ENCODE assay signal across 9 cellular contexts in the genomic region with DNA sequence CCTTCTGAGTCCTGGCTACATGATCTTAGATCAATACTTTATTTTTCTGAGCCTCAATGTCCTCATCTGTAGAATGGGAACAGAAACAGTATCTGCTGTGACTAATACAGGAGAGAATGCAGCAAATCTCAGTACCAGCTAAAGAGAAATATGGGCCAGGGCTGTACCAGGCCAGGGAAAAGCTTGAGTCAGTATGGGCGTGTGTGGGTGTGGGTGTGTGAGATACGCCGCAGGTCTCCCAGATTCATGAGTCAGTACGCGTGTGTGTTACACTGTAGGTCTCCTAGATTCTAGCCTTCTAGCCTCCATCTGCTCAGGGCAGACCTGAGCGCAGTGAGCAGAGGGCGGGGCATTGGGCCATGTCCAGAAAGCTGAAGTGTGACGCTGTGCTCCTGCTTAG. TPM values are rescaled to one million over a fixed set of nuclear protein-coding genes. Genes with fewer than 3 reads are reported as not detected.
DNase-seq lines count a peak whose midpoint lies in the region; ATAC-seq and TF ChIP-seq lines count a peak whose summit lies in the region.
"Had no signal": no experiment of that assay in that cellular context is flagged by ENCODE, and none has a peak within 500 bp of the region (broad histone marks: within the 10 kb centered on the region; RNA-seq: fewer than 3 reads in every experiment).

No MANE protein-coding gene starts in this region.

- peaks cover 57% of the 10 kb centered on the region for H3K36me3 ChIP-seq in CD4-positive, alpha-beta memory T cell (ENCODE audit: insufficient read depth, low read length)

- CTCF ChIA-PET in CD4-positive, alpha-beta memory T cell (lab: Charles Lee; ENCODE audit: partially characterized antibody): interaction anchor here (0.9 to 6.4 kb wide), 5 partner anchors 8 to 57 kb away, joined by 3 to 238 read pairs (median 6); no protein-coding TSS in a partner anchor

- H3K27ac ChIP-seq in CD4-positive, alpha-beta memory T cell (ENCODE audit: low read depth, low read length): no peak overlapping the region

- peaks cover 27 to 53% (median 35%) of the 10 kb centered on the region in 4 donors for H3K4me1 Mint-ChIP-seq in CD4-positive, alpha-beta memory T cell
- peaks cover 39 to 49% of the 10 kb centered on the region in 2 donors for H3K4me1 Mint-ChIP-seq in effector memory CD8-positive, alpha-beta T cell (ENCODE audit: low read depth in 2 of 2)

- no peak overlapping the region for H3K4me3 ChIP-seq in CD4-positive, alpha-beta memory T cell (ENCODE audit: low read length in 2 of 2)

- H3K27me3 ChIP-seq in CD4-positive, alpha-beta memory T cell (ENCODE audit: insufficient read depth, low read length): no peaks in the 10 kb centered on the region

- no peaks in the 10 kb centered on the region for H3K9me3 ChIP-seq in CD4-positive, alpha-beta memory T cell (ENCODE audit: control insufficient read depth in 1 of 2, low read length in 2 of 2)

- H3K4me3 Mint-ChIP-seq in CD4-positive, alpha-beta memory T cell: peak overlapping the region in 2 of 8 donors; percentile 10 to 38
- H3K4me3 Mint-ChIP-seq in effector memory CD8-positive, alpha-beta T cell: peak overlapping the region in 1 of 2 donors; percentile 1

- H3K27me3 Mint-ChIP-seq in CD4-positive, alpha-beta memory T cell: no peaks in the 10 kb centered on the region
- no peaks in the 10 kb centered on the region for H3K27me3 Mint-ChIP-seq in effector memory CD8-positive, alpha-beta T cell

- ATAC-seq in SK-N-SH treated with all-trans-retinoic acid at 6 μM for 48 hours (peak; percentile 48), HG02678 (IDR thresholded peaks at IDR 0.05; ENCODE audit: unreplicated experiment) (no peak), GM21717 (IDR thresholded peaks at IDR 0.05; ENCODE audit: unreplicated experiment) (no peak)
- no peak for ATAC-seq in effector memory CD8-positive, alpha-beta T cell (replicated peaks)

- intact Hi-C loops in CD4-positive, alpha-beta memory T cell (cut with micrococcal nuclease): no loop called here

- peak overlapping the region in 6 of 7 donors; percentile 39 to 81 (median 70) for H3K27ac Mint-ChIP-seq in CD4-positive, alpha-beta memory T cell
- H3K27ac Mint-ChIP-seq in effector memory CD8-positive, alpha-beta T cell: peak overlapping the region; percentile 86 to 94

- H3K36me3 Mint-ChIP-seq in CD4-positive, alpha-beta memory T cell: peaks cover 8 to 41% of the 10 kb centered on the region in 2 donors
- peaks cover 57% of the 10 kb centered on the region for H3K36me3 Mint-ChIP-seq in effector memory CD8-positive, alpha-beta T cell (ENCODE audit: insufficient read depth)

- POLR2A ChIA-PET in CD4-positive, alpha-beta memory T cell (lab: Charles Lee; ENCODE audit: partially characterized antibody): no interaction called here

- no peaks in the 10 kb centered on the region for H3K9me3 Mint-ChIP-seq in CD4-positive, alpha-beta memory T cell
- no peaks in the 10 kb centered on the region for H3K9me3 Mint-ChIP-seq in effector memory CD8-positive, alpha-beta T cell

- DNase-seq in CD4-positive, alpha-beta memory T cell: no peak
- DNase-seq in effector memory CD8-positive, alpha-beta T cell: no peak
- peak; percentile 88 for DNase-seq in renal cortical epithelial cell (ENCODE audit: low read depth)
- no peak for DNase-seq in HK-2 (ENCODE audit: unreplicated experiment)
- DNase-seq in GM19240 (ENCODE audit: insufficient read length, low spot score): no peak
- DNase-seq: RPMI8226 had no signal

- H3K4me1 ChIP-seq in CD4-positive, alpha-beta memory T cell (ENCODE audit: insufficient read depth, low read length): peaks cover 58% of the 10 kb centered on the region

TF ChIP-seq in SK-N-SH treated with all-trans-retinoic acid at 6 μM for 48 hours, 23 proteins besides CTCF, POLR2A, EP300 and RAD21:
- TF ChIP-seq BACH2 (CRISPR knock-in tag; IDR thresholded peaks at IDR 0.05; ENCODE audit: borderline replicate concordance): no peak
- no peak for TF ChIP-seq ZC3H10 (CRISPR knock-in tag; IDR thresholded peaks at IDR 0.05)
- no peak for TF ChIP-seq ARNTL (CRISPR knock-in tag; IDR thresholded peaks at IDR 0.05; ENCODE audit: borderline replicate concordance, low read depth)
- no peak for TF ChIP-seq RARB (CRISPR knock-in tag; IDR thresholded peaks at IDR 0.05)
- no peak for TF ChIP-seq PATZ1 (CRISPR knock-in tag; IDR thresholded peaks at IDR 0.05; ENCODE audit: borderline replicate concordance)
- TF ChIP-seq ZNF565 (CRISPR knock-in tag; conservative IDR thresholded peaks at IDR 0.05; ENCODE audit: low read depth): no peak
- TF ChIP-seq PPARA (CRISPR knock-in tag; IDR thresholded peaks at IDR 0.05; ENCODE audit: borderline replicate concordance): no peak
TF ChIP-seq in SK-N-SH treated with all-trans-retinoic acid at 6 μM for 48 hours: peak in this region for 0.

RNA-seq across cellular contexts. Expression of gene GNAI2, which starts 15.2 kb away (rescaled TPM):
- 100 to 1,000 TPM; 292 to 300 TPM for total RNA-seq in CD4-positive, alpha-beta memory T cell
- polyA plus RNA-seq in CD4-positive, alpha-beta memory T cell: 100 to 1,000 TPM; 532 to 615 TPM
- 217 and 300 TPM in 2 replicates for total RNA-seq in renal cortical epithelial cell

RNA-seq across cellular contexts. Expression of gene SEMA3B, which starts 17.7 kb away (rescaled TPM):
- under 1 TPM; 0.50 to 0.87 TPM for total RNA-seq in CD4-positive, alpha-beta memory T cell
- not detected for polyA plus RNA-seq in CD4-positive, alpha-beta memory T cell
- 7.8 and 27.0 TPM in 2 replicates for total RNA-seq in renal cortical epithelial cell

RNA-seq across cellular contexts. Expression of gene LSMEM2, which starts 27.7 kb away (rescaled TPM):
- total RNA-seq in CD4-positive, alpha-beta memory T cell: not detected
- under 1 TPM in 1 of 2 donors, not detected in 1; 0.20 TPM for polyA plus RNA-seq in CD4-positive, alpha-beta memory T cell
- not detected in 2 replicates for total RNA-seq in renal cortical epithelial cell

RNA-seq across cellular contexts. Expression of gene IFRD2, which starts 41.0 kb away (rescaled TPM):
- 10 to 100 TPM; 58.6 to 65.3 TPM for total RNA-seq in CD4-positive, alpha-beta memory T cell
- polyA plus RNA-seq in CD4-positive, alpha-beta memory T cell: 10 to 100 TPM; 62.0 to 84.7 TPM
- 28.8 and 57.8 TPM in 2 replicates for total RNA-seq in renal cortical epithelial cell

RNA-seq across cellular contexts. Expression of gene SLC38A3, which starts 46.1 kb away (rescaled TPM):
- total RNA-seq in CD4-positive, alpha-beta memory T cell: not detected
- polyA plus RNA-seq in CD4-positive, alpha-beta memory T cell: not detected
- total RNA-seq in renal cortical epithelial cell: 1.8 TPM in 1 of 2 replicates, not detected in the other
